1 cellular context compared by ENCODE assay signal in genomic region chr4:99586747-99587146, GRCh38.
TF ChIP-seq lines count a peak whose summit lies in the region.

No MANE protein-coding gene starts in this region.

TF ChIP-seq in GM23338, 12 proteins besides CTCF, POLR2A, EP300 and RAD21:
- TF ChIP-seq ZNF462 (CRISPR knock-in tag; IDR thresholded peaks at IDR 0.05): no peak
- TF ChIP-seq POLR2AphosphoS5 (IDR thresholded peaks at IDR 0.05; ENCODE audit: low read depth): no peak
- TF ChIP-seq CREB1 (CRISPR knock-in tag; IDR thresholded peaks at IDR 0.05; ENCODE audit: low read depth): no peak
- TF ChIP-seq STAT1 (IDR thresholded peaks at IDR 0.05; ENCODE audit: unreplicated experiment): no peak
- no peak for TF ChIP-seq REST (IDR thresholded peaks at IDR 0.05; ENCODE audit: unreplicated experiment)
- TF ChIP-seq EZH2 (IDR thresholded peaks at IDR 0.05; ENCODE audit: low read depth, unreplicated experiment): no peak
- no peak for TF ChIP-seq JUNB (IDR thresholded peaks at IDR 0.05; ENCODE audit: unreplicated experiment)
- no peak for TF ChIP-seq ETS1 (IDR thresholded peaks at IDR 0.05)
- TF ChIP-seq NANOG (IDR thresholded peaks at IDR 0.05; ENCODE audit: borderline replicate concordance): no peak
- TF ChIP-seq ZNF114 (CRISPR knock-in tag; IDR thresholded peaks at IDR 0.05): no peak
- no peak for TF ChIP-seq EZH2phosphoT487 (IDR thresholded peaks at IDR 0.05; ENCODE audit: unreplicated experiment)
